ENCODE assay signal across 9 cellular contexts in the genomic region with DNA sequence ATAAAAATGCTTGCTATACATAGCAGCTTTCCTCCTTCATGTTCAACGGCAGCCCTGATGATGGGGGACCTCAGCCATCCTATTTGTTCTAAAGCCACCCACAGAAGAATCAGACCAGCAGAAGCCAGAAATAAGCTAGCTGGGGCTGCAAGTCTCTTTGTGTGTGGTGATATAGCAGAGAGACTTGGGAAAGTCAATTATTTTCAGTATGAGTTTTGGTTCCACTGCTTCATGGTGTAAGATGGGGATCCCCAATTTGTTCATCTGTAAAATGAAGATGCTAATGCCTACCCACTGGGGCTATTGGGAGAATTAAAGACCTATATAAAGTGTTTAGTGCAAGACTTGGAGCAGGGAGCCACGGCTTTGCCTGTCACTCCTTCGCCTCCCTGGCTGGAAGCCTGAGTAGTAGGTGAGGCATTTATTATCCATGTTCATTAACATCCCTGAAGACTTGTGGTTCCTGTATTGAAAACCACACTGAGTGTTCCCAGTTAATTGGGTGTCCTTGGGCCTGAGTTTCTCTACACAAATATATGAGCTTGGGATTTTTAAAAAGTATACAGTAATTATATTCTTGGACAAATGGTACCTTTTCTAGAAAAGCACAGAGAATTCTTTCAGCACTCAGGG.
DNase-seq lines count a peak whose midpoint lies in the region; ATAC-seq and TF ChIP-seq lines count a peak whose summit lies in the region.
"Had no signal": no experiment of that assay in that cellular context is flagged by ENCODE, and none has a peak within 500 bp of the region (broad histone marks: within the 10 kb centered on the region; RNA-seq: fewer than 3 reads in every experiment).

No MANE protein-coding gene starts in this region.

- POLR2A ChIA-PET in activated CD4-positive, alpha-beta T cell treated with anti-CD3 and anti-CD28 coated beads, Interleukin-2, amount 10 ng/mL, durations not matched to agents 7 days and 5 days (lab: Charles Lee) = interaction anchor here (1.3 kb wide), 1 partner anchor 624 kb away, joined by 3 read pairs; the partner anchor contains the start of gene MLLT3

- peak overlapping the region; percentile 85 for H3K27ac Mint-ChIP-seq in activated CD4-positive, alpha-beta T cell treated with anti-CD3 and anti-CD28 coated beads, Interleukin-2, amount 10 ng/mL, durations not matched to agents 7 days and 5 days
- peak overlapping the region; percentile 99 for H3K27ac Mint-ChIP-seq in activated T-helper 1 cell treated with anti-CD3 and anti-CD28 coated beads, Interleukin-12 subunit alpha, Interleukin-12 subunit beta, Interleukin-2, Interleukin-4 antibody, amounts not matched to agents 30 ng/mL and 10 ng/mL and 1 ng/mL, durations not matched to agents 14 hours and 24 hours and 36 hours

- H3K36me3 Mint-ChIP-seq in activated CD4-positive, alpha-beta T cell treated with anti-CD3 and anti-CD28 coated beads, Interleukin-2, amount 10 ng/mL, durations not matched to agents 7 days and 5 days (ENCODE audit: low read depth) = peaks cover 27% of the 10 kb centered on the region
- peaks cover 20% of the 10 kb centered on the region for H3K36me3 Mint-ChIP-seq in activated T-helper 1 cell treated with anti-CD3 and anti-CD28 coated beads, Interleukin-12 subunit alpha, Interleukin-12 subunit beta, Interleukin-2, Interleukin-4 antibody, amounts not matched to agents 30 ng/mL and 10 ng/mL and 1 ng/mL, durations not matched to agents 14 hours and 24 hours and 36 hours (ENCODE audit: low read depth)

- CTCF ChIA-PET in activated CD4-positive, alpha-beta T cell treated with anti-CD3 and anti-CD28 coated beads, Interleukin-2, amount 10 ng/mL, durations not matched to agents 7 days and 5 days (lab: Charles Lee) = interaction anchor here (0.6 to 3.1 kb wide), 4 partner anchors 10 to 563 kb away, joined by 3 to 9 read pairs (median 4); no protein-coding TSS in a partner anchor

- no peak overlapping the region for H3K4me3 Mint-ChIP-seq in activated CD4-positive, alpha-beta T cell treated with anti-CD3 and anti-CD28 coated beads, Interleukin-2, amount 10 ng/mL, durations not matched to agents 7 days and 5 days
- peak overlapping the region; percentile 63 for H3K4me3 Mint-ChIP-seq in activated T-helper 1 cell treated with anti-CD3 and anti-CD28 coated beads, Interleukin-12 subunit alpha, Interleukin-12 subunit beta, Interleukin-2, Interleukin-4 antibody, amounts not matched to agents 30 ng/mL and 10 ng/mL and 1 ng/mL, durations not matched to agents 14 hours and 24 hours and 36 hours

- ATAC-seq in HG02798 (IDR thresholded peaks at IDR 0.05; ENCODE audit: poor library complexity, unreplicated experiment) (peak; percentile 43), omental fat pad (ENCODE audit: low FRiP score) (no peak)
- ATAC-seq: left lobe of liver had no signal

- intact Hi-C loops in activated T-helper 1 cell treated with anti-CD3 and anti-CD28 coated beads, Interleukin-12 subunit alpha, Interleukin-12 subunit beta, Interleukin-2, Interleukin-4 antibody, amounts not matched to agents 30 ng/mL and 10 ng/mL and 1 ng/mL, durations not matched to agents 14 hours and 24 hours and 36 hours (cut with micrococcal nuclease) = loop anchor here (1.0 to 10.0 kb wide), 20 partner anchors 14 to 1576 kb away; partner anchors contain the start of gene RPS6

- no peak for TF ChIP-seq CTCF in omental fat pad (IDR thresholded peaks at IDR 0.05)

- DNase-seq in activated CD4-positive, alpha-beta T cell treated with anti-CD3 and anti-CD28 coated beads, Interleukin-2, amount 10 ng/mL, durations not matched to agents 7 days and 5 days = no peak
- no peak for DNase-seq in activated CD4-positive, alpha-beta T cell treated with anti-CD3 and anti-CD28 coated beads, Interleukin-2, amount 50 U/mL, for 4 hours
- no peak for DNase-seq in activated T-helper 1 cell treated with anti-CD3 and anti-CD28 coated beads, Interleukin-12 subunit alpha, Interleukin-12 subunit beta, Interleukin-2, Interleukin-4 antibody, amounts not matched to agents 30 ng/mL and 10 ng/mL and 1 ng/mL, durations not matched to agents 14 hours and 24 hours and 36 hours (ENCODE audit: low spot score)
- peak; percentile 40 for DNase-seq in stimulated activated CD8-positive, alpha-beta memory T cell treated with anti-CD3 and anti-CD28 coated beads, Interleukin-4, amount 100 ng/mL, for 48 hours
- DNase-seq in Kasumi-1 (lab: John Stamatoyannopoulos, UW) (no peak), omental fat pad (ENCODE audit: low spot score) (no peak), A172 (ENCODE audit: low spot score) (no peak)

- H3K9me3 Mint-ChIP-seq in activated CD4-positive, alpha-beta T cell treated with anti-CD3 and anti-CD28 coated beads, Interleukin-2, amount 10 ng/mL, durations not matched to agents 7 days and 5 days = peaks cover 20% of the 10 kb centered on the region
- peaks cover 23% of the 10 kb centered on the region for H3K9me3 Mint-ChIP-seq in activated T-helper 1 cell treated with anti-CD3 and anti-CD28 coated beads, Interleukin-12 subunit alpha, Interleukin-12 subunit beta, Interleukin-2, Interleukin-4 antibody, amounts not matched to agents 30 ng/mL and 10 ng/mL and 1 ng/mL, durations not matched to agents 14 hours and 24 hours and 36 hours

- no peaks in the 10 kb centered on the region for H3K27me3 Mint-ChIP-seq in activated CD4-positive, alpha-beta T cell treated with anti-CD3 and anti-CD28 coated beads, Interleukin-2, amount 10 ng/mL, durations not matched to agents 7 days and 5 days
- H3K27me3 Mint-ChIP-seq in activated T-helper 1 cell treated with anti-CD3 and anti-CD28 coated beads, Interleukin-12 subunit alpha, Interleukin-12 subunit beta, Interleukin-2, Interleukin-4 antibody, amounts not matched to agents 30 ng/mL and 10 ng/mL and 1 ng/mL, durations not matched to agents 14 hours and 24 hours and 36 hours (ENCODE audit: insufficient read depth) = no peaks in the 10 kb centered on the region

- H3K4me1 Mint-ChIP-seq in activated CD4-positive, alpha-beta T cell treated with anti-CD3 and anti-CD28 coated beads, Interleukin-2, amount 10 ng/mL, durations not matched to agents 7 days and 5 days = peaks cover 53% of the 10 kb centered on the region
- peaks cover 73% of the 10 kb centered on the region for H3K4me1 Mint-ChIP-seq in activated T-helper 1 cell treated with anti-CD3 and anti-CD28 coated beads, Interleukin-12 subunit alpha, Interleukin-12 subunit beta, Interleukin-2, Interleukin-4 antibody, amounts not matched to agents 30 ng/mL and 10 ng/mL and 1 ng/mL, durations not matched to agents 14 hours and 24 hours and 36 hours (ENCODE audit: low read depth)
